8 cellular contexts compared by ENCODE assay signal in the genomic region with DNA sequence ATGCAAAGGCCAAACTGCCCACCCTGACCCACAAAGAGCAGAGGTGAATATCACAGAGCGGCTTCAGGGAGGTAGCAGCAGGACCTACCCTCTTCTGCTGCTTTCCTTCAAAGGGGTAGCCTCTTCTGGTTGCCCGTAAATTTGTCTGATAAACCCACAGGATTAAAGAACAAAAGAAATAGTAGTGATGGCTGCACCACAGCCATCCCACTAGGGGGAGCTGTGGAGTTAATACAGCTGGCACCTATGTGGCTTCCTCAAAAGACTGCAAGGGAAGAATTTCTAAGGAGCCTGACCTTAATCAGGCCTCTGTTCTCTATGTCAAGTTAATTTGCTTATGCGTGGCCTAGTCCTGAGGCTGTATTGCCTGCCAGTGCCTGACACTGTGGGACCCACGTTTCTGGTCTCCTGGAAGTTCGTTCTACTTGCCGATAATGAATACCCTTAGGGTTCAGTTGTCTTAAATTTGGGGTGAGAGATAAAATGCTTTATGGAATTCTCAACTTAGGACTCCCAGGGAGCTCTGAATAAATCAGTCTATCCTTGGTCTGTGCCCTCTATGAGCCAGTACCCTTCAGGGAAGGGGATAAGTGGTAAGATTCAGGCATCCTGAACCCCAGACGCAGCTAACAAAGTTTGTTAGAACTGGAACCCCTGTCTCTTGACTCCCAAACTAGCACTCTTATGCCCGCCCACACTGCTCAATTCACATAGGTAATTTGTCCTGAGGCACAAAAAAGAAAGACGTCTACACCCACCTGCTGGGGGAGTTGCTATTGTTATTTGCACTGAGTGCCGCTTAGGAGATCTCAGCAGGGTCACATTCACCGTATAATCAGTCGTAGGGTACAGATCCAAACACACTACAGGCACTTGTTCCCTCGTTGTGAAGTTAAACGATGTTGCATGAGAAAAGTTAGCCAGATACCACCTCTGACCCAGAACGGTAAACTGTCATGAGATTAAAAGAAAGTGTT.
A peak's percentile ranks its signal among the peaks of the same experiment; 100 is the strongest.
DNase-seq lines count a peak whose midpoint lies in the region; ATAC-seq and TF ChIP-seq lines count a peak whose summit lies in the region.

No MANE protein-coding gene starts in this region.

- no peaks in the 10 kb centered on the region for H3K27me3 ChIP-seq in liver (ENCODE audit: control insufficient read depth in 4 of 4, insufficient read depth in 4 of 4, low read length in 3 of 4)

- WGBS in liver = 78% methylated on average over 15 of the region's 15 CpGs

- TF ChIP-seq RAD21 in liver (IDR thresholded peaks at IDR 0.05) = peak; percentile 80 to 88

- H3K4me1 ChIP-seq in liver (ENCODE audit: control insufficient read depth in 4 of 4, insufficient read depth in 4 of 4, low read length in 3 of 4) = no peaks in the 10 kb centered on the region

- H3K4me3 ChIP-seq in coronary artery = no peak overlapping the region
- H3K4me3 ChIP-seq in liver (ENCODE audit: low read depth in 1 of 3, low read length in 3 of 3) = no peak overlapping the region

- H3K36me3 ChIP-seq in liver (ENCODE audit: control insufficient read depth in 4 of 4, insufficient read depth in 3 of 4, low read depth in 1 of 4, low read length in 3 of 4) = no peaks in the 10 kb centered on the region

- DNase-seq in DMS153 treated with DMSO at 0.1 percent for 48 hours (lab: John Stamatoyannopoulos, UW; ENCODE audit: unreplicated experiment) (peak; percentile 57), NCI-H460 (ENCODE audit: extremely low read depth, low read depth) (peak; percentile 73), coronary artery (ENCODE audit: low spot score) (no peak)
- peak; percentile 77 for DNase-seq in activated CD4-positive, alpha-beta T cell treated with anti-CD3 and anti-CD28 coated beads for 48 hours
- peak; percentile 27 for DNase-seq in stimulated activated CD8-positive, alpha-beta memory T cell treated with anti-CD3 and anti-CD28 coated beads, Interleukin-12 subunit alpha, Interleukin-12 subunit beta, amount 100 ng/mL, for 24 hours (ENCODE audit: extremely low read depth)

- no peak overlapping the region for H3K9ac ChIP-seq in liver (ENCODE audit: low read depth in 1 of 2, low read length in 2 of 2)

- no peaks in the 10 kb centered on the region for H3K9me3 ChIP-seq in liver (ENCODE audit: control insufficient read depth in 4 of 4, low read length in 3 of 4)

- ATAC-seq in HG03135 (IDR thresholded peaks at IDR 0.05; ENCODE audit: unreplicated experiment) (peak; percentile 62), HG03521 (IDR thresholded peaks at IDR 0.05; ENCODE audit: unreplicated experiment) (no peak)

- TF ChIP-seq CTCF in coronary artery (IDR thresholded peaks at IDR 0.05) (peak; percentile 72), liver (IDR thresholded peaks at IDR 0.05; ENCODE audit: low read depth, low read length, missing input control) (peak; percentile 81)

- no peak overlapping the region for H3K27ac ChIP-seq in coronary artery
- H3K27ac ChIP-seq in liver (ENCODE audit: low read depth in 1 of 2, low read length in 2 of 2) = no peak overlapping the region

TF ChIP-seq in liver, 16 proteins besides CTCF, POLR2A, EP300 and RAD21:
- TF ChIP-seq TAF1 (conservative IDR thresholded peaks at IDR 0.05) (no peak), FOXA1 (IDR thresholded peaks at IDR 0.05) (no peak), JUND (IDR thresholded peaks at IDR 0.05) (no peak), FOXA2 (IDR thresholded peaks at IDR 0.05) (no peak), EGR1 (IDR thresholded peaks at IDR 0.05; ENCODE audit: low read depth in 2 of 2) (no peak), HNF4G (IDR thresholded peaks at IDR 0.05) (no peak), NR2F2 (IDR thresholded peaks at IDR 0.05) (no peak), GABPA (IDR thresholded peaks at IDR 0.05 in 1 of 2, conservative IDR thresholded peaks at IDR 0.05 in 1 of 2) (no peak), SP1 (IDR thresholded peaks at IDR 0.05) (no peak), YY1 (IDR thresholded peaks at IDR 0.05) (no peak), HNF4A (conservative IDR thresholded peaks at IDR 0.05) (no peak)
- TF ChIP-seq, protein P1, sequence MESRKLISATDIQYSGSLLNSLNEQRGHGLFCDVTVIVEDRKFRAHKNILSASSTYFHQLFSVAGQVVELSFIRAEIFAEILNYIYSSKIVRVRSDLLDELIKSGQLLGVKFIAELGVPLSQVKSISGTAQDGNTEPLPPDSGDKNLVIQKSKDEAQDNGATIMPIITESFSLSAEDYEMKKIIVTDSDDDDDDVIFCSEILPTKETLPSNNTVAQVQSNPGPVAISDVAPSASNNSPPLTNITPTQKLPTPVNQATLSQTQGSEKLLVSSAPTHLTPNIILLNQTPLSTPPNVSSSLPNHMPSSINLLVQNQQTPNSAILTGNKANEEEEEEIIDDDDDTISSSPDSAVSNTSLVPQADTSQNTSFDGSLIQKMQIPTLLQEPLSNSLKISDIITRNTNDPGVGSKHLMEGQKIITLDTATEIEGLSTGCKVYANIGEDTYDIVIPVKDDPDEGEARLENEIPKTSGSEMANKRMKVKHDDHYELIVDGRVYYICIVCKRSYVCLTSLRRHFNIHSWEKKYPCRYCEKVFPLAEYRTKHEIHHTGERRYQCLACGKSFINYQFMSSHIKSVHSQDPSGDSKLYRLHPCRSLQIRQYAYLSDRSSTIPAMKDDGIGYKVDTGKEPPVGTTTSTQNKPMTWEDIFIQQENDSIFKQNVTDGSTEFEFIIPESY (IDR thresholded peaks at IDR 0.05) = no peak
- TF ChIP-seq, protein P2, sequence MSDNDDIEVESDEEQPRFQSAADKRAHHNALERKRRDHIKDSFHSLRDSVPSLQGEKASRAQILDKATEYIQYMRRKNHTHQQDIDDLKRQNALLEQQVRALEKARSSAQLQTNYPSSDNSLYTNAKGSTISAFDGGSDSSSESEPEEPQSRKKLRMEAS (IDR thresholded peaks at IDR 0.05) = no peak
- TF ChIP-seq, protein P3, sequence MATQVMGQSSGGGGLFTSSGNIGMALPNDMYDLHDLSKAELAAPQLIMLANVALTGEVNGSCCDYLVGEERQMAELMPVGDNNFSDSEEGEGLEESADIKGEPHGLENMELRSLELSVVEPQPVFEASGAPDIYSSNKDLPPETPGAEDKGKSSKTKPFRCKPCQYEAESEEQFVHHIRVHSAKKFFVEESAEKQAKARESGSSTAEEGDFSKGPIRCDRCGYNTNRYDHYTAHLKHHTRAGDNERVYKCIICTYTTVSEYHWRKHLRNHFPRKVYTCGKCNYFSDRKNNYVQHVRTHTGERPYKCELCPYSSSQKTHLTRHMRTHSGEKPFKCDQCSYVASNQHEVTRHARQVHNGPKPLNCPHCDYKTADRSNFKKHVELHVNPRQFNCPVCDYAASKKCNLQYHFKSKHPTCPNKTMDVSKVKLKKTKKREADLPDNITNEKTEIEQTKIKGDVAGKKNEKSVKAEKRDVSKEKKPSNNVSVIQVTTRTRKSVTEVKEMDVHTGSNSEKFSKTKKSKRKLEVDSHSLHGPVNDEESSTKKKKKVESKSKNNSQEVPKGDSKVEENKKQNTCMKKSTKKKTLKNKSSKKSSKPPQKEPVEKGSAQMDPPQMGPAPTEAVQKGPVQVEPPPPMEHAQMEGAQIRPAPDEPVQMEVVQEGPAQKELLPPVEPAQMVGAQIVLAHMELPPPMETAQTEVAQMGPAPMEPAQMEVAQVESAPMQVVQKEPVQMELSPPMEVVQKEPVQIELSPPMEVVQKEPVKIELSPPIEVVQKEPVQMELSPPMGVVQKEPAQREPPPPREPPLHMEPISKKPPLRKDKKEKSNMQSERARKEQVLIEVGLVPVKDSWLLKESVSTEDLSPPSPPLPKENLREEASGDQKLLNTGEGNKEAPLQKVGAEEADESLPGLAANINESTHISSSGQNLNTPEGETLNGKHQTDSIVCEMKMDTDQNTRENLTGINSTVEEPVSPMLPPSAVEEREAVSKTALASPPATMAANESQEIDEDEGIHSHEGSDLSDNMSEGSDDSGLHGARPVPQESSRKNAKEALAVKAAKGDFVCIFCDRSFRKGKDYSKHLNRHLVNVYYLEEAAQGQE (IDR thresholded peaks at IDR 0.05) = no peak
TF ChIP-seq in liver: peak in this region for 0.
